13 cellular contexts compared by ENCODE assay signal in the genomic region with DNA sequence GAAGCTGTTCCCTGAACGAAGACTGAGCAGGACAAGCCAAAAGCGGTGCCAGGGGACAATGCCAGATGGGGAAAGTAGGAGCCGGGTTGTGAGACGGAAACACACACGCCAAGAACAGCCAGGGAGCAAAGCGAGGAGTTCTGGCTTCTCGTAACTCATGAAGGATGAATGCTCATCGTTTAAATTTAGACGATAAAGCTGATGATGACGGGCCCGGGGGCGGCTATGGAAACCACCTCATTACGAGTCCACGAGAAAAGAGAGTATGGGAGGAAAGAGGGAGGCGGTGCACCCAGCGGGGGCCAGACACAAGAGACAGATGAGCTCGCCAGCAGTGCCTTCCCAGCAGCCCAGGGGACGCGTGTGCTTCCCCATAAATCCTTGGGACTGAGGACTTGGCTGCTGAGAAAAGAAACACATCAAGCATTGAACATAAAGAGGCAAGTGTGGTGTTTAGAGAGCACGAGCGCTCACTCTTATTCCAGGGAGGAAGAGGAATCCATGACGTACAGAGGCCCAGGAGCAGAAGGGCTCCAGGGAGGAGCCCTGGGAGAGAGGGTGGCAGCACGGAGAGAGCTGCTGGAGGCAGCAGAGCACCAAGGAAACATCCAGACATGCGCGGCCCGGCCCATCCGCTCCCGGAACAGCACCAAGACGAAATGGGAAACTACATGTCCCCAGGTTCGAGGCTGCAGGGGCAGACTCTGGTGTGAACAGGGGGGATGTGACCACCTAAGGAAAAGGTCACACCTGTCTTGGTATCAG.
DNase-seq lines count a peak whose midpoint lies in the region; ATAC-seq and FAIRE-seq lines count a peak whose summit lies in the region.
"Had no signal": no experiment of that assay in that cellular context is flagged by ENCODE, and none has a peak within 500 bp of the region (broad histone marks: within the 10 kb centered on the region; RNA-seq: fewer than 3 reads in every experiment).

No MANE protein-coding gene starts in this region.

- no peak for DNase-seq in activated CD4-positive, alpha-beta T cell treated with anti-CD3 and anti-CD28 coated beads, Interleukin-2, amount 10 ng/mL, durations not matched to agents 24 days and 14 days
- DNase-seq in activated CD4-positive, alpha-beta T cell treated with anti-CD3 and anti-CD28 coated beads for 1 hour: no peak
- peak in 47 of 56 donors; percentile 7 to 84 (median 59) for DNase-seq in amygdala (lab: John Stamatoyannopoulos, UW)
- no peak for DNase-seq in memory B cell (ENCODE audit: low spot score in 2 of 2)
- DNase-seq in stimulated activated naive B cell treated with anti-CD40 and anti-IgM and Interleukin-4, amounts not matched to agents 10 μg/mL and 1 μg/mL and 100 μg/mL, for 72 hours: no peak
- DNase-seq in COLO668 (lab: John Stamatoyannopoulos, UW; ENCODE audit: unreplicated experiment): no peak
- DNase-seq in urothelium cell line (ENCODE audit: low spot score): no peak
- DNase-seq: H9, naive B cell, NCI-H510A, SK-N-SH had no signal

- no peaks in the 10 kb centered on the region for H3K9me3 Mint-ChIP-seq in activated CD4-positive, alpha-beta T cell treated with anti-CD3 and anti-CD28 coated beads, Interleukin-2, amount 10 ng/mL, durations not matched to agents 24 days and 14 days
- no peaks in the 10 kb centered on the region for H3K9me3 Mint-ChIP-seq in memory B cell
- H3K9me3 Mint-ChIP-seq in stimulated activated naive B cell treated with anti-CD40 and anti-IgM and Interleukin-4, amounts not matched to agents 10 μg/mL and 1 μg/mL and 100 μg/mL, for 72 hours: peaks cover 0 to 3% of the 10 kb centered on the region in 2 donors
- H3K9me3 Mint-ChIP-seq: H9 had no signal

- no peak for FAIRE-seq in urothelium cell line (lab: Jason Lieb, UNC)
- FAIRE-seq: G401.6 had no signal

- intact Hi-C loops in activated CD4-positive, alpha-beta T cell treated with anti-CD3 and anti-CD28 coated beads, Interleukin-2, amount 10 ng/mL, durations not matched to agents 24 days and 14 days (cut with micrococcal nuclease): no loop called here

- H3K4me3 Mint-ChIP-seq in activated CD4-positive, alpha-beta T cell treated with anti-CD3 and anti-CD28 coated beads, Interleukin-2, amount 10 ng/mL, durations not matched to agents 24 days and 14 days: no peak overlapping the region
- peak overlapping the region; percentile 2 for H3K4me3 Mint-ChIP-seq in memory B cell
- H3K4me3 Mint-ChIP-seq in stimulated activated naive B cell treated with anti-CD40 and anti-IgM and Interleukin-4, amounts not matched to agents 10 μg/mL and 1 μg/mL and 100 μg/mL, for 72 hours: no peak overlapping the region
- H3K4me3 Mint-ChIP-seq: H9 had no signal

- H3K4me1 Mint-ChIP-seq in activated CD4-positive, alpha-beta T cell treated with anti-CD3 and anti-CD28 coated beads, Interleukin-2, amount 10 ng/mL, durations not matched to agents 24 days and 14 days: peaks cover 10% of the 10 kb centered on the region
- peaks cover 19% of the 10 kb centered on the region for H3K4me1 Mint-ChIP-seq in memory B cell
- peaks cover 18 to 51% of the 10 kb centered on the region in 2 donors for H3K4me1 Mint-ChIP-seq in stimulated activated naive B cell treated with anti-CD40 and anti-IgM and Interleukin-4, amounts not matched to agents 10 μg/mL and 1 μg/mL and 100 μg/mL, for 72 hours
- H3K4me1 Mint-ChIP-seq: H9 had no signal

- ATAC-seq in memory B cell (ENCODE audit: low read depth): no peak
- no peak for ATAC-seq in stimulated activated naive B cell treated with anti-CD40 and anti-IgM and Interleukin-4, amounts not matched to agents 10 μg/mL and 1 μg/mL and 100 μg/mL, for 72 hours (replicated peaks)
- no peak for ATAC-seq in GM21447 (IDR thresholded peaks at IDR 0.05; ENCODE audit: unreplicated experiment)

- H3K27ac Mint-ChIP-seq in activated CD4-positive, alpha-beta T cell treated with anti-CD3 and anti-CD28 coated beads, Interleukin-2, amount 10 ng/mL, durations not matched to agents 24 days and 14 days: peak overlapping the region; percentile 5
- peak overlapping the region; percentile 99 for H3K27ac Mint-ChIP-seq in memory B cell
- H3K27ac Mint-ChIP-seq in stimulated activated naive B cell treated with anti-CD40 and anti-IgM and Interleukin-4, amounts not matched to agents 10 μg/mL and 1 μg/mL and 100 μg/mL, for 72 hours: peak overlapping the region; percentile 66

- peaks cover 32% of the 10 kb centered on the region for H3K36me3 Mint-ChIP-seq in activated CD4-positive, alpha-beta T cell treated with anti-CD3 and anti-CD28 coated beads, Interleukin-2, amount 10 ng/mL, durations not matched to agents 24 days and 14 days (ENCODE audit: low read depth)
- peaks cover 31% of the 10 kb centered on the region for H3K36me3 Mint-ChIP-seq in memory B cell
- peaks cover 73 to 91% of the 10 kb centered on the region in 2 donors for H3K36me3 Mint-ChIP-seq in stimulated activated naive B cell treated with anti-CD40 and anti-IgM and Interleukin-4, amounts not matched to agents 10 μg/mL and 1 μg/mL and 100 μg/mL, for 72 hours

- H3K27me3 Mint-ChIP-seq in activated CD4-positive, alpha-beta T cell treated with anti-CD3 and anti-CD28 coated beads, Interleukin-2, amount 10 ng/mL, durations not matched to agents 24 days and 14 days: no peaks in the 10 kb centered on the region
- no peaks in the 10 kb centered on the region for H3K27me3 Mint-ChIP-seq in memory B cell
- no peaks in the 10 kb centered on the region for H3K27me3 Mint-ChIP-seq in stimulated activated naive B cell treated with anti-CD40 and anti-IgM and Interleukin-4, amounts not matched to agents 10 μg/mL and 1 μg/mL and 100 μg/mL, for 72 hours
- H3K27me3 Mint-ChIP-seq: naive B cell had no signal

Comparison
In these comparisons a context has a peak if more than half of its experiments do, and no peak if none do; other contexts are left out.
1. DNase-seq: peak in amygdala (47 of 56); none in activated CD4-positive, alpha-beta T cell treated with anti-CD3 and anti-CD28 coated beads, Interleukin-2, amount 10 ng/mL, durations not matched to agents 24 days and 14 days (single experiment), activated CD4-positive, alpha-beta T cell treated with anti-CD3 and anti-CD28 coated beads for 1 hour (single experiment), memory B cell (0 of 2), stimulated activated naive B cell treated with anti-CD40 and anti-IgM and Interleukin-4, amounts not matched to agents 10 μg/mL and 1 μg/mL and 100 μg/mL, for 72 hours (single experiment), COLO668 (single experiment) and urothelium cell line (single experiment).
2. H3K27ac Mint-ChIP-seq: peak in every context shown above with its lines; median percentile 99 in memory B cell; 66 in stimulated activated naive B cell treated with anti-CD40 and anti-IgM and Interleukin-4, amounts not matched to agents 10 μg/mL and 1 μg/mL and 100 μg/mL, for 72 hours; 5 in activated CD4-positive, alpha-beta T cell treated with anti-CD3 and anti-CD28 coated beads, Interleukin-2, amount 10 ng/mL, durations not matched to agents 24 days and 14 days.